8 cellular contexts compared by ENCODE assay signal in genomic region chr3:42590989-42591756, GRCh38. TPM values are rescaled to one million over a fixed set of nuclear protein-coding genes. Genes with fewer than 3 reads are reported as not detected.
DNase-seq lines count a peak whose midpoint lies in the region; ATAC-seq, FAIRE-seq and TF ChIP-seq lines count a peak whose summit lies in the region.

No MANE protein-coding gene starts in this region.

- DNase-seq in GM23338 (ENCODE audit: low spot score) (peak; percentile 46), RWPE2 (ENCODE audit: low spot score) (no peak), epithelial cell of proximal tubule (ENCODE audit: low read depth) (no peak), pancreas (no peak), NCI-H510A treated with DMSO at 0.1 percent for 48 hours (lab: John Stamatoyannopoulos, UW) (no peak), OCI-M2 (lab: John Stamatoyannopoulos, UW; ENCODE audit: unreplicated experiment) (no peak)

- H3K27ac ChIP-seq in GM23338 (ENCODE audit: low read depth) = peak overlapping the region; percentile 64; the same call in 1 of the 2 replicates
- peak overlapping the region; percentile 25 for H3K27ac ChIP-seq in RWPE2 (ENCODE audit: poor library complexity, severe bottlenecking)
- peak overlapping the region; percentile 51 to 71 (median 62) for H3K27ac ChIP-seq in pancreas

- H3K4me3 Mint-ChIP-seq in GM23338 = peak overlapping the region; percentile 95

- H3K4me1 ChIP-seq in GM23338 (ENCODE audit: insufficient read depth) (peaks cover 47% of the 10 kb centered on the region), RWPE2 (ENCODE audit: insufficient read depth, poor library complexity, severe bottlenecking) (peaks cover 9% of the 10 kb centered on the region), pancreas (peaks cover 0 to 12% (median 0%) of the 10 kb centered on the region in 3 donors)

- peak overlapping the region; percentile 82 for H3K4me3 ChIP-seq in GM23338
- peak overlapping the region; percentile 36 for H3K4me3 ChIP-seq in RWPE2 (ENCODE audit: severe bottlenecking)
- peak overlapping the region; percentile 77 for H3K4me3 ChIP-seq in epithelial cell of proximal tubule (ENCODE audit: low read depth, low read length)
- peak overlapping the region; percentile 51 to 67 (median 60) for H3K4me3 ChIP-seq in pancreas

- peaks cover 17% of the 10 kb centered on the region for H3K27me3 Mint-ChIP-seq in GM23338 (ENCODE audit: insufficient read depth, low read depth, poor library complexity)

- peak; percentile 22 for ATAC-seq in GM23338
- no peak for ATAC-seq in RWPE2 (ENCODE audit: low read depth)
- ATAC-seq in pancreas = peak in 3 of 4 donors; percentile 11 to 48 (median 16)
- ATAC-seq in HG03469 (IDR thresholded peaks at IDR 0.05; ENCODE audit: unreplicated experiment) = no peak
- no peak for ATAC-seq in GM19023 (IDR thresholded peaks at IDR 0.05; ENCODE audit: unreplicated experiment)

- H3K9me2 ChIP-seq in GM23338 (ENCODE audit: insufficient read depth) = no peaks in the 10 kb centered on the region

- peaks cover 47% of the 10 kb centered on the region for H3K36me3 Mint-ChIP-seq in GM23338 (ENCODE audit: low read depth)

- intact Hi-C loops in pancreas (cut with DNase I) = no loop called here

- FAIRE-seq in pancreas (lab: Jason Lieb, UNC) = no peak

- peaks cover 6% of the 10 kb centered on the region; the same call in 1 of the 2 replicates for H4K20me1 ChIP-seq in GM23338 (replicated peaks; ENCODE audit: insufficient read depth)

- peaks cover 40% of the 10 kb centered on the region for H3K79me2 ChIP-seq in GM23338 (replicated peaks; ENCODE audit: insufficient read depth)

- 7 to 8% methylated on average over 41 to 44 of the region's 44 CpGs for WGBS in pancreas, 2 donors

- TF ChIP-seq CTCF in GM23338 (conservative IDR thresholded peaks at IDR 0.05; ENCODE audit: low read depth in 2 of 2) (no peak), RWPE2 (IDR thresholded peaks at IDR 0.05; ENCODE audit: poor library complexity, severe bottlenecking) (no peak), epithelial cell of proximal tubule (conservative IDR thresholded peaks at IDR 0.05; ENCODE audit: low read depth, low read length) (no peak), pancreas (IDR thresholded peaks at IDR 0.05) (no peak)

- peaks cover 9% of the 10 kb centered on the region for H3F3A ChIP-seq in GM23338 (replicated peaks; ENCODE audit: low read depth)

- H3K36me3 ChIP-seq in GM23338 (ENCODE audit: insufficient read depth) = peaks cover 10% of the 10 kb centered on the region; the same call in 1 of the 2 replicates
- peaks cover 37% of the 10 kb centered on the region for H3K36me3 ChIP-seq in RWPE2 (ENCODE audit: low read depth)
- H3K36me3 ChIP-seq in pancreas = no peaks in the 10 kb centered on the region

- peak overlapping the region; percentile 98 for H3K27ac Mint-ChIP-seq in GM23338

- H2AFZ ChIP-seq in GM23338 = no peak overlapping the region

- H3K9me3 Mint-ChIP-seq in GM23338 = no peaks in the 10 kb centered on the region; the same call in 2 of the 3 replicates

- H3K4me2 ChIP-seq in GM23338 = peak overlapping the region; percentile 94

- H3K9me3 ChIP-seq in RWPE2 (ENCODE audit: severe bottlenecking) (no peaks in the 10 kb centered on the region), pancreas (no peaks in the 10 kb centered on the region)

- peaks cover 47% of the 10 kb centered on the region for H3K4me1 Mint-ChIP-seq in GM23338

- H3K27me3 ChIP-seq in GM23338 (ENCODE audit: insufficient read depth) (no peaks in the 10 kb centered on the region), RWPE2 (ENCODE audit: insufficient read depth, poor library complexity, severe bottlenecking) (no peaks in the 10 kb centered on the region), pancreas (no peaks in the 10 kb centered on the region)

TF ChIP-seq in GM23338, 12 proteins besides CTCF, POLR2A, EP300 and RAD21 (continues in another document):
- no peak for TF ChIP-seq ETS1 (IDR thresholded peaks at IDR 0.05)
- no peak for TF ChIP-seq EZH2phosphoT487 (IDR thresholded peaks at IDR 0.05; ENCODE audit: unreplicated experiment)
- no peak for TF ChIP-seq ZNF462 (CRISPR knock-in tag; IDR thresholded peaks at IDR 0.05)
- TF ChIP-seq STAT1 (IDR thresholded peaks at IDR 0.05; ENCODE audit: unreplicated experiment) = no peak
- no peak for TF ChIP-seq ZNF331 (CRISPR knock-in tag; IDR thresholded peaks at IDR 0.05; ENCODE audit: low read depth)

RNA-seq across cellular contexts. Expression of gene SS18L2, which starts 0.5 kb away (rescaled TPM):
- total RNA-seq in GM23338 (2014; rRNA removed; shearing (Covaris generic)) = 75.2 and 75.3 TPM in 2 replicates
- polyA plus RNA-seq in GM23338 (2016; fragmentation: Nextera tagmentation; extraction: Ambion mirVana) (228 and 241 TPM in 2 replicates), pancreas (10 to 100 TPM; 21.7 to 24.2 TPM)
- total RNA-seq in epithelial cell of proximal tubule (26.9 and 31.5 TPM in 2 replicates), pancreas (10 to 100 TPM in 1 of 6 donors, 1 to 10 TPM in 5; 7.5 to 14.1 (median 8.4) TPM)

RNA-seq across cellular contexts. Expression of gene NKTR, which starts 9.3 kb away (rescaled TPM):
- total RNA-seq in GM23338 (2014; rRNA removed; shearing (Covaris generic)) = 88.2 and 117 TPM in 2 replicates
- polyA plus RNA-seq in GM23338 (2016; fragmentation: Nextera tagmentation; extraction: Ambion mirVana) (68.7 and 81.3 TPM in 2 replicates), pancreas (10 to 100 TPM; 27.9 to 46.8 TPM)
- total RNA-seq in epithelial cell of proximal tubule (18.2 and 24.3 TPM in 2 replicates), pancreas (10 to 100 TPM; 15.5 to 42.0 (median 33.0) TPM)

RNA-seq across cellular contexts. Expression of gene SEC22C, which starts 9.4 kb away (rescaled TPM):
- 48.3 and 52.3 TPM in 2 replicates for total RNA-seq in GM23338 (2014; rRNA removed; shearing (Covaris generic))
- polyA plus RNA-seq in GM23338 (2016; fragmentation: Nextera tagmentation; extraction: Ambion mirVana) = 16.8 and 21.9 TPM in 2 replicates
- 40.8 and 60.0 TPM in 2 replicates for total RNA-seq in epithelial cell of proximal tubule
- total RNA-seq in pancreas = 10 to 100 TPM; 19.5 to 26.1 (median 21.7) TPM
- 10 to 100 TPM; 12.0 to 23.7 TPM for polyA plus RNA-seq in pancreas

Comparison
In these comparisons a context has a peak if more than half of its experiments do, and no peak if none do; other contexts are left out.
1. ATAC-seq: peak in GM23338 (single experiment) and pancreas (3 of 4); none in RWPE2 (single experiment), HG03469 (single experiment) and GM19023 (single experiment).
2. Peak in every context shown above with its lines, with median percentiles within 50 percentile points of each other: H3K27ac ChIP-seq and H3K4me3 ChIP-seq.